In the genomic region with DNA sequence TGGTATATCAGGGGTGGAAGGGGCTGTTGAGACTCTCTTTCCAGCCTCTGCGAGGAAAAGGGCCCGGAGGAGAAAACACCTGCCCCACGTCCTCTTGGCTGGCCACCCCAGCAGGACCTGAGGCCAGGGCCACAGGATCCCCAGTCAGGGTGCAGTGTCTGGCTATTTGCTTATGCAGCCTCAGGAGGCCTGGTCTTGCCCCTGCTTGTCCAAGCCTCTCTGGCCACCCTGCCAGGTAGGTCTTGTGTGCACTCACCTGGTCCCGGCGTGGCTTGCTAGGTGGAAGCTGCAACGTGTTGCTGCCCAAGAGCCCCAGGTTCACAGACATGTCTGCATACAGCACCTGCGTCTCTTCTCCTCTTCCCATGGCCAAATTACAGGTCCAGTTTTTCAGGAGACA, we compare ENCODE assay signal across 29 cellular contexts. TPM values are rescaled to one million over a fixed set of nuclear protein-coding genes. Genes with fewer than 3 reads are reported as not detected.
"Had no signal": no experiment of that assay in that cellular context is flagged by ENCODE, and none has a peak within 500 bp of the region (broad histone marks: within the 10 kb centered on the region; RNA-seq: fewer than 3 reads in every experiment).

No MANE protein-coding gene starts in this region.

- H3K4me1 ChIP-seq: ascending aorta, SJSA1 had no signal

- H3K9me3 ChIP-seq: ascending aorta, body of pancreas, SJSA1 had no signal

- DNase-seq: activated B cell treated with CpG ODN at 0.5 μM for 24 hours; activated CD4-positive, alpha-beta T cell treated with anti-CD3 and anti-CD28 coated beads for 1 hour; activated CD4-positive, alpha-beta T cell treated with anti-CD3 and anti-CD28 coated beads, Interleukin-2, amount 10 ng/mL, durations not matched to agents 24 days and 14 days; activated CD4-positive, alpha-beta T cell treated with anti-CD3 and anti-CD28 coated beads, Interleukin-2, amount 50 U/mL, for 48 hours; activated CD8-positive, alpha-beta memory T cell treated with anti-CD3 and anti-CD28 coated beads, Interleukin-2, amount 10 ng/mL, durations not matched to agents 7 days and 5 days; activated effector memory CD4-positive, alpha-beta T cell treated with anti-CD3 and anti-CD28 coated beads, Interleukin-2, amount 50 U/mL, for 16 hours; activated naive CD4-positive, alpha-beta T cell treated with Interleukin-2 at 50 U/mL for 16 hours; activated naive CD8-positive, alpha-beta T cell treated with anti-CD3 and anti-CD28 coated beads, Interleukin-2, amount 50 U/mL, for 24 hours; activated T-cell treated with anti-CD3 and anti-CD28 coated beads, Interleukin-2, amount 50 U/mL, for 4 hours; amniotic stem cell; body of pancreas; Kasumi-1; NCI-H146; NCI-H1930; NCI-H2171; NCI-H2227 treated with DMSO at 0.1 percent for 48 hours; NCI-H446 treated with DMSO at 0.1 percent for 48 hours; NK-92 treated with Interleukin-12 subunit alpha and Interleukin-12 subunit beta, amount 100 ng/mL, for 24 hours; OCI-M1; SHP77; T-helper 17 cell; T-helper 9 cell had no signal

- H3K36me3 ChIP-seq: ascending aorta, SJSA1 had no signal

- H3K4me3 ChIP-seq: ascending aorta, body of pancreas, K562, SJSA1 had no signal

- FAIRE-seq: K562, RCC 7860, TTC549 had no signal

- H3K27ac ChIP-seq: ascending aorta, body of pancreas, SJSA1 had no signal

- H3K27me3 ChIP-seq: ascending aorta, body of pancreas, SJSA1 had no signal

- ATAC-seq: activated CD8-positive, alpha-beta memory T cell treated with anti-CD3 and anti-CD28 coated beads, Interleukin-2, amount 10 ng/mL, durations not matched to agents 7 days and 5 days; activated naive CD4-positive, alpha-beta T cell treated with anti-CD3 and anti-CD28 coated beads, Interleukin-2, amount 50 U/mL, for 72 hours; activated naive CD8-positive, alpha-beta T cell treated with anti-CD3 and anti-CD28 coated beads, Interleukin-2, amount 50 U/mL, for 24 hours; activated T-cell treated with anti-CD3 and anti-CD28 coated beads, Interleukin-2, amount 50 U/mL, for 4 hours; body of pancreas; K562; T-helper 17 cell had no signal

RNA-seq across cellular contexts. Expression of a gene that starts 0.5 kb away (rescaled TPM):
- total RNA-seq: activated B cell treated with CpG ODN at 0.5 μM for 24 hours; activated CD4-positive, alpha-beta T cell treated with anti-CD3 and anti-CD28 coated beads, Interleukin-2, amount 10 ng/mL, durations not matched to agents 24 days and 14 days; activated CD8-positive, alpha-beta memory T cell treated with anti-CD3 and anti-CD28 coated beads, Interleukin-2, amount 10 ng/mL, durations not matched to agents 7 days and 5 days; activated naive CD4-positive, alpha-beta T cell treated with anti-CD3 and anti-CD28 coated beads, Interleukin-2, amount 50 U/mL, for 72 hours; activated T-cell treated with anti-CD3 and anti-CD28 coated beads, Interleukin-2, amount 50 U/mL, for 4 hours; ascending aorta; body of pancreas; bronchial epithelial cell; K562; SJSA1; T-helper 17 cell had no signal
- polyA plus RNA-seq: K562 had no signal

RNA-seq across cellular contexts. Expression of a gene that starts 34.5 kb away (rescaled TPM):
- total RNA-seq: activated B cell treated with CpG ODN at 0.5 μM for 24 hours; activated CD4-positive, alpha-beta T cell treated with anti-CD3 and anti-CD28 coated beads, Interleukin-2, amount 10 ng/mL, durations not matched to agents 24 days and 14 days; activated CD8-positive, alpha-beta memory T cell treated with anti-CD3 and anti-CD28 coated beads, Interleukin-2, amount 10 ng/mL, durations not matched to agents 7 days and 5 days; activated naive CD4-positive, alpha-beta T cell treated with anti-CD3 and anti-CD28 coated beads, Interleukin-2, amount 50 U/mL, for 72 hours; activated T-cell treated with anti-CD3 and anti-CD28 coated beads, Interleukin-2, amount 50 U/mL, for 4 hours; ascending aorta; bronchial epithelial cell; K562; SJSA1; T-helper 17 cell had no signal
- polyA plus RNA-seq: K562 had no signal
